2 cellular contexts compared by ENCODE assay signal in the genomic region with DNA sequence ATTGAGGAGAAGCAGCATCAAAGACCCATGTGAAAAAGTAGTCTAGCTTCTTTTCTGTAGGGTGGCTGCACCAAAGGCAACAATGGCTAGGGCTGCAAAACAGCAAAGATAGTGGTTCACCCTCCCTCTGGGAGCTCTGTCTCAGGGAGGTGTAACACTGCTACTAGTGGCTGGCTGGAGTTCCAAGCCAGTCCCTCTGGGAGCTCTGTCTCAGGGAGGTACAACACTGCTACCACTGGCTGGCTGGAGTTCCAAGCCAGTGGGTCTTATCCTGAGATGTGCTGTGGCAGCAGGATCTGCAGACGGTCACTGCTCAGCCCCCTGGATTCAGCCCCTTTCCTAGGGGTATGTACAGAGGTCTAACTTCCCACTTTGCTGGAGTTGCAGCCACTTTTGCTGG.
TF ChIP-seq lines count a peak whose summit lies in the region.

No MANE protein-coding gene starts in this region.

TF ChIP-seq in HepG2, 621 proteins besides CTCF, POLR2A, EP300 and RAD21:
- no peak for TF ChIP-seq ZNF20 (CRISPR knock-in tag; IDR thresholded peaks at IDR 0.05)
- no peak for TF ChIP-seq HOXA9 (CRISPR knock-in tag; IDR thresholded peaks at IDR 0.05; ENCODE audit: borderline replicate concordance)
- TF ChIP-seq, protein P1, sequence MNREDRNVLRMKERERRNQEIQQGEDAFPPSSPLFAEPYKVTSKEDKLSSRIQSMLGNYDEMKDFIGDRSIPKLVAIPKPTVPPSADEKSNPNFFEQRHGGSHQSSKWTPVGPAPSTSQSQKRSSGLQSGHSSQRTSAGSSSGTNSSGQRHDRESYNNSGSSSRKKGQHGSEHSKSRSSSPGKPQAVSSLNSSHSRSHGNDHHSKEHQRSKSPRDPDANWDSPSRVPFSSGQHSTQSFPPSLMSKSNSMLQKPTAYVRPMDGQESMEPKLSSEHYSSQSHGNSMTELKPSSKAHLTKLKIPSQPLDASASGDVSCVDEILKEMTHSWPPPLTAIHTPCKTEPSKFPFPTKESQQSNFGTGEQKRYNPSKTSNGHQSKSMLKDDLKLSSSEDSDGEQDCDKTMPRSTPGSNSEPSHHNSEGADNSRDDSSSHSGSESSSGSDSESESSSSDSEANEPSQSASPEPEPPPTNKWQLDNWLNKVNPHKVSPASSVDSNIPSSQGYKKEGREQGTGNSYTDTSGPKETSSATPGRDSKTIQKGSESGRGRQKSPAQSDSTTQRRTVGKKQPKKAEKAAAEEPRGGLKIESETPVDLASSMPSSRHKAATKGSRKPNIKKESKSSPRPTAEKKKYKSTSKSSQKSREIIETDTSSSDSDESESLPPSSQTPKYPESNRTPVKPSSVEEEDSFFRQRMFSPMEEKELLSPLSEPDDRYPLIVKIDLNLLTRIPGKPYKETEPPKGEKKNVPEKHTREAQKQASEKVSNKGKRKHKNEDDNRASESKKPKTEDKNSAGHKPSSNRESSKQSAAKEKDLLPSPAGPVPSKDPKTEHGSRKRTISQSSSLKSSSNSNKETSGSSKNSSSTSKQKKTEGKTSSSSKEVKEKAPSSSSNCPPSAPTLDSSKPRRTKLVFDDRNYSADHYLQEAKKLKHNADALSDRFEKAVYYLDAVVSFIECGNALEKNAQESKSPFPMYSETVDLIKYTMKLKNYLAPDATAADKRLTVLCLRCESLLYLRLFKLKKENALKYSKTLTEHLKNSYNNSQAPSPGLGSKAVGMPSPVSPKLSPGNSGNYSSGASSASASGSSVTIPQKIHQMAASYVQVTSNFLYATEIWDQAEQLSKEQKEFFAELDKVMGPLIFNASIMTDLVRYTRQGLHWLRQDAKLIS (CRISPR knock-in tag; IDR thresholded peaks at IDR 0.05) = no peak
- TF ChIP-seq ZNF761 (CRISPR knock-in tag; conservative IDR thresholded peaks at IDR 0.05) = no peak
- TF ChIP-seq ZNF160 (CRISPR knock-in tag; IDR thresholded peaks at IDR 0.05) = no peak
- TF ChIP-seq STAG1 (CRISPR knock-in tag; IDR thresholded peaks at IDR 0.05) = peak; percentile 27; the same call in 1 of the 2 replicates
- TF ChIP-seq RCOR2 (CRISPR knock-in tag; IDR thresholded peaks at IDR 0.05) = no peak

TF ChIP-seq in K562, 482 proteins besides CTCF, POLR2A, EP300 and RAD21:
- TF ChIP-seq, protein P2, sequence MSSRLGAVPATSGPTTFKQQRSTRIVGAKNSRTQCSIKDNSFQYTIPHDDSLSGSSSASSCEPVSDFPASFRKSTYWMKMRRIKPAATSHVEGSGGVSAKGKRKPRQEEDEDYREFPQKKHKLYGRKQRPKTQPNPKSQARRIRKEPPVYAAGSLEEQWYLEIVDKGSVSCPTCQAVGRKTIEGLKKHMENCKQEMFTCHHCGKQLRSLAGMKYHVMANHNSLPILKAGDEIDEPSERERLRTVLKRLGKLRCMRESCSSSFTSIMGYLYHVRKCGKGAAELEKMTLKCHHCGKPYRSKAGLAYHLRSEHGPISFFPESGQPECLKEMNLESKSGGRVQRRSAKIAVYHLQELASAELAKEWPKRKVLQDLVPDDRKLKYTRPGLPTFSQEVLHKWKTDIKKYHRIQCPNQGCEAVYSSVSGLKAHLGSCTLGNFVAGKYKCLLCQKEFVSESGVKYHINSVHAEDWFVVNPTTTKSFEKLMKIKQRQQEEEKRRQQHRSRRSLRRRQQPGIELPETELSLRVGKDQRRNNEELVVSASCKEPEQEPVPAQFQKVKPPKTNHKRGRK (tag; IDR thresholded peaks at IDR 0.05) = no peak
- TF ChIP-seq TCF7L2 (IDR thresholded peaks at IDR 0.05; ENCODE audit: low read depth, low read length) = no peak
- TF ChIP-seq HDAC8 (tag; IDR thresholded peaks at IDR 0.05) = no peak
- no peak for TF ChIP-seq SMARCA4 (IDR thresholded peaks at IDR 0.05)
- TF ChIP-seq BRF1 (IDR thresholded peaks at IDR 0.05; ENCODE audit: borderline replicate concordance, extremely low read depth, insufficient read length) = no peak
- no peak for TF ChIP-seq ZNF592 (IDR thresholded peaks at IDR 0.05)
- no peak for TF ChIP-seq CLOCK (CRISPR knock-in tag; IDR thresholded peaks at IDR 0.05; ENCODE audit: borderline replicate concordance)
- TF ChIP-seq NCOR1 (IDR thresholded peaks at IDR 0.05) = no peak
- no peak for TF ChIP-seq BCOR (IDR thresholded peaks at IDR 0.05)
- TF ChIP-seq, protein P3, sequence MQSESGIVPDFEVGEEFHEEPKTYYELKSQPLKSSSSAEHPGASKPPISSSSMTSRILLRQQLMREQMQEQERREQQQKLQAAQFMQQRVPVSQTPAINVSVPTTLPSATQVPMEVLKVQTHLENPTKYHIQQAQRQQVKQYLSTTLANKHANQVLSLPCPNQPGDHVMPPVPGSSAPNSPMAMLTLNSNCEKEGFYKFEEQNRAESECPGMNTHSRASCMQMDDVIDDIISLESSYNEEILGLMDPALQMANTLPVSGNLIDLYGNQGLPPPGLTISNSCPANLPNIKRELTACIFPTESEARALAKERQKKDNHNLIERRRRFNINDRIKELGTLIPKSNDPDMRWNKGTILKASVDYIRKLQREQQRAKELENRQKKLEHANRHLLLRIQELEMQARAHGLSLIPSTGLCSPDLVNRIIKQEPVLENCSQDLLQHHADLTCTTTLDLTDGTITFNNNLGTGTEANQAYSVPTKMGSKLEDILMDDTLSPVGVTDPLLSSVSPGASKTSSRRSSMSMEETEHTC (IDR thresholded peaks at IDR 0.05) = no peak
TF ChIP-seq in K562: peak in this region for 0.
